ENCODE assay signal across 14 cellular contexts in the genomic region with DNA sequence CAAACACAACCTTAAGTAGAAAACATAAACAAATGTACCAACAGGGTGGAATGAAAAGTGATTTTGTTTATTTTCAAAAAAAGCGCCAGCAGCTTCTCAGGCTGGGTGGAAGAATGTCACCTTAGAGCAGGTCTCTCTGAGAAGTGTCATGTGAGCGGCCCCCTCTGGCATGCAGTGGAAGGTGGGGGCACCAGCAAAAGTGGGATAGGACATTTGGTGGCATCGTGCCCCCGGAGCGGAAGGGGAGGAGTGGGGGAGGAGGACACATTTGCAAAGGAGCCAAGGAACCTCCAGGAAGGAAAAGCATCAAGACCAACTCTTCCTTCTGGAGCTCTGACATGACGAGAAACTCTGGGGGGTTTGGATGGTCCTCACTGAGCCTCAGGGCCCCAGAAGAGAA.
A peak's percentile ranks its signal among the peaks of the same experiment; 100 is the strongest.
DNase-seq lines count a peak whose midpoint lies in the region; ATAC-seq and TF ChIP-seq lines count a peak whose summit lies in the region.
"Had no signal": no experiment of that assay in that cellular context is flagged by ENCODE, and none has a peak within 500 bp of the region (broad histone marks: within the 10 kb centered on the region; RNA-seq: fewer than 3 reads in every experiment).

No MANE protein-coding gene starts in this region.

- peaks cover 12% of the 10 kb centered on the region for H3K4me1 ChIP-seq in OCI-LY7 (ENCODE audit: insufficient read depth, low read length, poor library complexity, severe bottlenecking)

- peaks cover 18% of the 10 kb centered on the region for H3K4me1 Mint-ChIP-seq in glutamatergic neuron (ENCODE audit: low read depth, unreplicated experiment)
- H3K4me1 Mint-ChIP-seq in natural killer cell treated with Interleukin-12 subunit alpha and Interleukin-12 subunit beta and Interleukin-15 and Interleukin-18, amount 100 ng/mL, for 72 hours (ENCODE audit: low read depth in 2 of 2) = peaks cover 5 to 40% of the 10 kb centered on the region in 2 donors
- H3K4me1 Mint-ChIP-seq: B cell; CD4-positive, alpha-beta memory T cell had no signal

- no peaks in the 10 kb centered on the region for H3K36me3 Mint-ChIP-seq in glutamatergic neuron (ENCODE audit: unreplicated experiment)
- no peaks in the 10 kb centered on the region for H3K36me3 Mint-ChIP-seq in natural killer cell treated with Interleukin-12 subunit alpha and Interleukin-12 subunit beta and Interleukin-15 and Interleukin-18, amount 100 ng/mL, for 72 hours
- H3K36me3 Mint-ChIP-seq: CD4-positive, alpha-beta memory T cell had no signal

- intact Hi-C loops in OCI-LY7 (cut with micrococcal nuclease; ENCODE audit: unreplicated experiment) = no loop called here
- intact Hi-C loops in posterior vena cava (cut with DNase I) = no loop called here

- no peaks in the 10 kb centered on the region for H3K9me2 ChIP-seq in OCI-LY7 (ENCODE audit: insufficient read depth, low read length)

- TF ChIP-seq CTCF in OCI-LY7 (conservative IDR thresholded peaks at IDR 0.05; ENCODE audit: low read length) = no peak
- TF ChIP-seq CTCF in glutamatergic neuron (IDR thresholded peaks at IDR 0.05; ENCODE audit: partially characterized antibody, unreplicated experiment) = no peak

- no TSS peak for BruUV-seq in OCI-LY7 (replicated peaks; lab: Mats Ljungman, UMichigan)

- CTCF ChIA-PET in OCI-LY7 (lab: Charles Lee; ENCODE audit: unreplicated experiment) = interaction anchor here (1.3 kb wide), 1 partner anchor 8 kb away, joined by 3 read pairs; no protein-coding TSS in a partner anchor

- H3K4me3 Mint-ChIP-seq in glutamatergic neuron (ENCODE audit: unreplicated experiment) = no peak overlapping the region
- H3K4me3 Mint-ChIP-seq in natural killer cell treated with Interleukin-12 subunit alpha and Interleukin-12 subunit beta and Interleukin-15 and Interleukin-18, amount 100 ng/mL, for 72 hours = no peak overlapping the region
- H3K4me3 Mint-ChIP-seq: B cell; CD4-positive, alpha-beta memory T cell; GM23338 had no signal

- H4K20me1 ChIP-seq in OCI-LY7 (ENCODE audit: insufficient read depth, low read length) = no peaks in the 10 kb centered on the region

- H3K36me3 ChIP-seq in OCI-LY7 (ENCODE audit: insufficient read depth, low read length) = no peaks in the 10 kb centered on the region

- H3K9me3 Mint-ChIP-seq in glutamatergic neuron (ENCODE audit: unreplicated experiment) = peaks cover 14% of the 10 kb centered on the region
- H3K9me3 Mint-ChIP-seq in natural killer cell treated with Interleukin-12 subunit alpha and Interleukin-12 subunit beta and Interleukin-15 and Interleukin-18, amount 100 ng/mL, for 72 hours = peaks cover 4% of the 10 kb centered on the region

- POLR2A ChIA-PET in OCI-LY7 (lab: Charles Lee) = interaction anchor here (1.0 to 1.7 kb wide), 2 partner anchors 19 to 35 kb away, joined by 3 to 5 read pairs; no protein-coding TSS in a partner anchor

- DNase-seq in OCI-LY7 (ENCODE audit: low spot score) = no peak
- DNase-seq in glutamatergic neuron = no peak
- DNase-seq in posterior vena cava (ENCODE audit: low spot score) = peak; percentile 23
- no peak for DNase-seq in anterior cingulate cortex (lab: John Stamatoyannopoulos, UW)
- DNase-seq in cerebellar nuclear complex (lab: John Stamatoyannopoulos, UW) = no peak
- no peak for DNase-seq in natural killer cell treated with Interleukin-12 subunit alpha and Interleukin-12 subunit beta and Interleukin-15 and Interleukin-18, amount 100 ng/mL, for 72 hours (ENCODE audit: low spot score)
- DNase-seq: CD4-positive, alpha-beta memory T cell; DMS79; EL; H7 had no signal

- peak overlapping the region; percentile 66 for H3K27ac Mint-ChIP-seq in glutamatergic neuron (ENCODE audit: unreplicated experiment)
- H3K27ac Mint-ChIP-seq in natural killer cell treated with Interleukin-12 subunit alpha and Interleukin-12 subunit beta and Interleukin-15 and Interleukin-18, amount 100 ng/mL, for 72 hours = no peak overlapping the region
- H3K27ac Mint-ChIP-seq: B cell; CD4-positive, alpha-beta memory T cell; GM23338 had no signal

- 0 out of 2 replicates have a peak overlapping the region, but pooled peaks have one; percentile 2 for H3K4me2 ChIP-seq in OCI-LY7 (ENCODE audit: low read length)
- H3K4me2 ChIP-seq: GM23338 had no signal

- no peaks in the 10 kb centered on the region for H3K9me3 ChIP-seq in OCI-LY7 (ENCODE audit: low read length)

- no peak for ATAC-seq in natural killer cell treated with Interleukin-12 subunit alpha and Interleukin-12 subunit beta and Interleukin-15 and Interleukin-18, amount 100 ng/mL, for 72 hours
- no peak for ATAC-seq in HG03045 (IDR thresholded peaks at IDR 0.05; ENCODE audit: unreplicated experiment)
- ATAC-seq: GM23338 had no signal

- no peaks in the 10 kb centered on the region for H3K79me2 ChIP-seq in OCI-LY7 (ENCODE audit: insufficient read depth, low read depth, low read length)

- H3K4me3 ChIP-seq in OCI-LY7 (ENCODE audit: low read depth, low read length, poor library complexity, severe bottlenecking) = no peak overlapping the region
- H3K4me3 ChIP-seq: GM23338 had no signal

- H3K27me3 Mint-ChIP-seq in glutamatergic neuron (ENCODE audit: unreplicated experiment) = peaks cover 8% of the 10 kb centered on the region
- no peaks in the 10 kb centered on the region for H3K27me3 Mint-ChIP-seq in natural killer cell treated with Interleukin-12 subunit alpha and Interleukin-12 subunit beta and Interleukin-15 and Interleukin-18, amount 100 ng/mL, for 72 hours
- H3K27me3 Mint-ChIP-seq: B cell; CD4-positive, alpha-beta memory T cell had no signal

- no peak overlapping the region for H3K27ac ChIP-seq in OCI-LY7 (ENCODE audit: low read depth, low read length, poor library complexity, severe bottlenecking)
- H3K27ac ChIP-seq: C4-2B had no signal

- no peak overlapping the region for H2AFZ ChIP-seq in OCI-LY7 (ENCODE audit: low read length)
- H2AFZ ChIP-seq: GM23338 had no signal
